3 cellular contexts compared by ENCODE assay signal in the genomic region with DNA sequence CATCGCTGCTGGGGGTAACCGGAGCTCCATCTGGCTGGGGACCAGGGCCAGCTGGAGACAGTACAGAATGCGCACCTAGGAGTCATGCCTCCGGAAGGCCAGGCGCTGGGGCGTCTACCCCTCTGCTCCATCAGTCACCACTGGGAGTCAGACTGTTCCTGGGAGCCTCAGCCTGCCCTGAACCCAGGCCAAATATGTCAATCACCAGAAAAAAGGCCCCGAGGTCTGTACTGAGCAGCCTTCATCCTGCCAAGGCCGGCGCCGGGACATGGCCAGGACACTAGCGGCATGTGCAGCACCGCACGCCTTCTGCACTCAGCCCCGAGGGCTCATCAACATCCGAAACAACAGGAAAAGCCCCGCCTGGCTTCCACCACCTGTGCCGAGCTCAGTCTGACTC. TPM values are rescaled to one million over a fixed set of nuclear protein-coding genes. Genes with fewer than 3 reads are reported as not detected.
"Had no signal": no experiment of that assay in that cellular context is flagged by ENCODE, and none has a peak within 500 bp of the region (broad histone marks: within the 10 kb centered on the region; RNA-seq: fewer than 3 reads in every experiment).

No MANE protein-coding gene starts in this region.

RNA-seq across cellular contexts. Expression of gene GRAPL, which starts 8.7 kb away (rescaled TPM):
- total RNA-seq: progenitor cell of endocrine pancreas, SK-MEL-5 had no signal
- polyA plus RNA-seq: immature natural killer cell had no signal
